Comparison of ENCODE assay signal across 8 cellular contexts in the genomic region with DNA sequence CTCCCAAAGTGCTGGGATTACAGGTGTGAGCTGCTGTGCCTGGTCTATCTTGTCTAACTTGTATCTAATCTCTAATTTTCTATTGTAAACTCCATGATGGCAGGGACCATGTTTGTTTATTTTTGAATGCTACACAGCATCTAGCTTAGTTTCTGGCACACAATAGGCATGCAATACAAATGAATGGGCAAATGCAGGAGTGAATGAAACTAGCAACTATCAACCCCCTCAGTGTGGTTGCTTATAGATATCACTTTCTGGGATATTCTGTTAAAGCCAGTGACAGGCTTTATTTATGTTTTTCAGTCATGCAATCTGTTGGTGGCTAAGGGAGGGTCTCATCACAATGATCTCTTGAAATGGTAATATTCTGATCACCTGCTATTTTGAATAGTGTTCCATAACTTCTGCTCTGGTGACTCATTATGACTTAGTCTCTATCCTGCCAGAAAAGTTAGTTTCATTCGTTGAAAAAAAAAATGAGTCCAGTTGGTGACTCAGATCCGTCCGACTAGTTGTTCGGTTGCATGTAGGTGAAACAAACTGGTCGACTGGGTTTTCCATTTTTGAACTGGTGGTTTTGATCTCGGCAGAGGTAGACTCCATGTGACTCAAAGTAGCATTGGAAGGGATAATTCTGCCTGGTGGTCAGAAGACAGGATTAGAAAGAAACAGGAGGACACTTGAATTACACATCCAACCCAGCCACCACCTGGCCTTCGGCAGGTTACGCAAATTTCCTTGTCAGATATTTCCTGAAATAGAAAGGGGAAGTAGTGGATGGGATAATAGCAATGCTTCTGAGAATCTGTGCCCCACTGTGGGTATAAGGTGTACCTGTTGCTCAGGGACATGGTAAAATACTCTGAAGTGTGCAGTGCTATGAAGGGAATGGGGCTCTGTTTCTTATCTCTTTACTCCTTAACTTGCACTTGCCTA.
DNase-seq lines count a peak whose midpoint lies in the region; ATAC-seq and TF ChIP-seq lines count a peak whose summit lies in the region.

No MANE protein-coding gene starts in this region.

- H3K36me3 ChIP-seq in IMR-90 (ENCODE audit: control insufficient read depth, insufficient read depth, low read length): no peaks in the 10 kb centered on the region

- H3K4ac ChIP-seq in IMR-90 (ENCODE audit: low read depth, low read length): no peak overlapping the region

- peak overlapping the region; percentile 8; the same call in 1 of the 2 replicates for H3K4me3 ChIP-seq in GM08714 (ENCODE audit: low read length)
- no peak overlapping the region for H3K4me3 ChIP-seq in IMR-90 (ENCODE audit: insufficient read depth, low read depth, low read length)

- no peak for TF ChIP-seq POLR2A in IMR-90 (IDR thresholded peaks at IDR 0.05; ENCODE audit: low read depth, low read length)

- dilution Hi-C loops in IMR-90 (cut with HindIII; ENCODE audit: low sequenced_read_pairs, unreplicated experiment): no loop called here

- no peak overlapping the region for H2BK15ac ChIP-seq in IMR-90 (ENCODE audit: low read depth, low read length)

- no peak overlapping the region for H2AFZ ChIP-seq in IMR-90 (replicated peaks; ENCODE audit: low read length, poor library complexity)

- no peak overlapping the region for H2BK20ac ChIP-seq in IMR-90 (ENCODE audit: low read depth, low read length)

- H2AK5ac ChIP-seq in IMR-90 (ENCODE audit: low read depth, low read length): no peak overlapping the region

- no TSS peak for BruUV-seq in IMR-90 (replicated peaks; lab: Mats Ljungman, UMichigan)

- H3K9me3 ChIP-seq in IMR-90 (ENCODE audit: control insufficient read depth, insufficient read depth, low read length): peaks cover 10% of the 10 kb centered on the region

- H3K14ac ChIP-seq in IMR-90 (replicated peaks; ENCODE audit: low read depth, low read length): no peak overlapping the region

- H2BK120ac ChIP-seq in IMR-90 (ENCODE audit: low read depth, low read length): no peak overlapping the region

- no peak overlapping the region for H3K18ac ChIP-seq in IMR-90 (ENCODE audit: low read depth, low read length)

- POLR2A ChIA-PET in IMR-90 (lab: Charles Lee; ENCODE audit: unreplicated experiment): no interaction called here

- H3K27me3 ChIP-seq in IMR-90 (ENCODE audit: control insufficient read depth, insufficient read depth, low read length): no peaks in the 10 kb centered on the region

- H4K8ac ChIP-seq in IMR-90 (ENCODE audit: low read depth in 2 of 2, low read length in 2 of 2): no peak overlapping the region

- WGBS in IMR-90 (ENCODE audit: extremely low coverage in 2 of 2, insufficient read length in 1 of 2), 2 experiments: no CpG with 5 or more reads among the region's 8 CpGs

- H3K56ac ChIP-seq in IMR-90 (ENCODE audit: extremely low read depth, insufficient read depth, low read length): no peak overlapping the region

- no peaks in the 10 kb centered on the region for H3K9me1 ChIP-seq in IMR-90 (ENCODE audit: insufficient read depth, low read length)

- H4K5ac ChIP-seq in IMR-90 (ENCODE audit: low read depth, low read length): no peak overlapping the region

- no peaks in the 10 kb centered on the region for H3K79me1 ChIP-seq in IMR-90 (ENCODE audit: low read depth in 1 of 2, low read length in 2 of 2)

- no peaks in the 10 kb centered on the region for H4K20me1 ChIP-seq in IMR-90 (ENCODE audit: insufficient read depth, low read length)

- ATAC-seq in GM21723 (IDR thresholded peaks at IDR 0.05; ENCODE audit: unreplicated experiment) (peak; percentile 54), IMR-90 (ENCODE audit: low read depth) (no peak)

- intact Hi-C loops in IMR-90 (cut with micrococcal nuclease): no loop called here

- no peak for TF ChIP-seq RAD21 in IMR-90 (IDR thresholded peaks at IDR 0.05; ENCODE audit: low read length)

- H4K91ac ChIP-seq in IMR-90 (ENCODE audit: insufficient read depth, low read depth, low read length): no peak overlapping the region

- H3K23ac ChIP-seq in IMR-90 (ENCODE audit: low read depth, low read length): no peak overlapping the region

- no peaks in the 10 kb centered on the region for H3K4me1 ChIP-seq in IMR-90 (ENCODE audit: control insufficient read depth, insufficient read depth, low read length)

- TF ChIP-seq CTCF in IMR-90 (conservative IDR thresholded peaks at IDR 0.05; ENCODE audit: low read depth, low read length): no peak

- DNase-seq in IMR-90: peak; percentile 15
- DNase-seq in amniotic epithelial cell (ENCODE audit: low read depth): peak; percentile 62
- DNase-seq in NCI-H345 (lab: John Stamatoyannopoulos, UW): no peak
- DNase-seq in NCI-H1092 treated with DMSO at 0.1 percent for 48 hours (lab: John Stamatoyannopoulos, UW): no peak
- no peak for DNase-seq in COR-L47 (lab: John Stamatoyannopoulos, UW)
- no peak for DNase-seq in HuH-7 (ENCODE audit: low spot score)

- no peak overlapping the region for H2AK9ac ChIP-seq in IMR-90 (replicated peaks; ENCODE audit: low read depth, low read length, poor library complexity)

- no peak overlapping the region for H2BK5ac ChIP-seq in IMR-90 (ENCODE audit: low read depth, low read length, poor library complexity, severe bottlenecking)

- in situ Hi-C loops in IMR-90 (cut with MboI; ENCODE audit: low sequenced_read_pairs): no loop called here

- CTCF ChIA-PET in IMR-90 (lab: Yijun Ruan, JAX): interaction anchor here (0.6 kb wide), 1 partner anchor 275 kb away, joined by 6 read pairs; no protein-coding TSS in a partner anchor

- no peak overlapping the region for H3K9ac ChIP-seq in IMR-90 (ENCODE audit: low read depth, low read length)

- H3K4me2 ChIP-seq in IMR-90 (ENCODE audit: low read depth, low read length): no peak overlapping the region

- no peak overlapping the region for H3K27ac ChIP-seq in IMR-90 (ENCODE audit: insufficient read depth, low read length)

TF ChIP-seq in IMR-90, 13 proteins besides CTCF, POLR2A, EP300 and RAD21:
- TF ChIP-seq FOS (IDR thresholded peaks at IDR 0.05; ENCODE audit: low read depth, low read length) (no peak), CHD1 (IDR thresholded peaks at IDR 0.05; ENCODE audit: low read depth, low read length) (no peak), MAFK (IDR thresholded peaks at IDR 0.05; ENCODE audit: low read depth, low read length) (no peak)
- TF ChIP-seq, protein P1, sequence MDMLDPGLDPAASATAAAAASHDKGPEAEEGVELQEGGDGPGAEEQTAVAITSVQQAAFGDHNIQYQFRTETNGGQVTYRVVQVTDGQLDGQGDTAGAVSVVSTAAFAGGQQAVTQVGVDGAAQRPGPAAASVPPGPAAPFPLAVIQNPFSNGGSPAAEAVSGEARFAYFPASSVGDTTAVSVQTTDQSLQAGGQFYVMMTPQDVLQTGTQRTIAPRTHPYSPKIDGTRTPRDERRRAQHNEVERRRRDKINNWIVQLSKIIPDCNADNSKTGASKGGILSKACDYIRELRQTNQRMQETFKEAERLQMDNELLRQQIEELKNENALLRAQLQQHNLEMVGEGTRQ (IDR thresholded peaks at IDR 0.05; ENCODE audit: low read depth, low read length): no peak
TF ChIP-seq in IMR-90: peak in this region for 0.

Comparison
In these comparisons a context has a peak if more than half of its experiments do, and no peak if none do; other contexts are left out.
1. DNase-seq: peak in IMR-90 (single experiment) and amniotic epithelial cell (single experiment); none in NCI-H345 (single experiment), NCI-H1092 treated with DMSO at 0.1 percent for 48 hours (single experiment), COR-L47 (single experiment) and HuH-7 (single experiment).